8 cellular contexts compared by ENCODE assay signal in the genomic region with DNA sequence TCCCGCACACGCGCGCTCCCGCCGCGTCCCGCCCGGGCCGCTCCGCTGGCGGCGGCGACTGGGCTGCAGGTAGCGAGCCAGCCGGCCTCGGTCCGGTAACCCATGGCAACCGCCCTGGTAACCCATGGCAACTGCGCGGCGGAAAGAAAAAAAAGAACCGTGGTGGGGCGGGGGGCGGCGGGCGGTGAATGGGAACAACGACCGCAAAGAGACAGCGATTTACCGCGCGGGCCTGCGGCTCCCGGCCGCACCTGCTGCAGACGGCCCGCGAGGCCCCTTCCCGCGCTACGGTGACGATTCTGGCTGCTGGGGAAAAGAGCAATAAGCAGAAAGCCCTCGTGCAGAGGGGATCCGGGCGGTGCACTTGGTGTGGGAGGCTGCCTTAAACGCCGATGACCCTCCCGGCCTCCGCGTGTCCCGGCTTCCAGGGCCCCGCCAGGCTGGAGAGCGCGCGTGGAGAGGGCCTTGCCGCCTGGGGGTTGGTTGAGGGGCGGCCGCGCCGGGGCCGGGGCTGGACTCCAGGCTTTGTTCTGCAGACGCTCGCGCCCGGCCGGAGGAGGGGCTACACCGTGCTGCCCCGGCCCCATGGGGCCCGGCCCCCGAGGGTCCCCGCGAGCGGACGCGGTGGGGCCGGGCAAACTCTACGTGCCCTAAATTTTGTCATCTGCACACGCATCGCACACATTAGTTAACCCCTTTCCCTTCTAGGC.
DNase-seq lines count a peak whose midpoint lies in the region; ATAC-seq and FAIRE-seq lines count a peak whose summit lies in the region.

No MANE protein-coding gene starts in this region.

- no peaks in the 10 kb centered on the region for H3K9me3 ChIP-seq in BLaER1 treated with 17β-estradiol and CSF1 and Interleukin-3, amounts not matched to agents 10 nM and 100 nM (replicated peaks in 1 of 11)
- no peaks in the 10 kb centered on the region for H3K9me3 ChIP-seq in iPS-15b (ENCODE audit: control insufficient read depth, insufficient read depth, low read length)

- H3K4me3 ChIP-seq in BLaER1 treated with 17β-estradiol and CSF1 and Interleukin-3, amounts not matched to agents 10 nM and 100 nM, result peak overlapping the region; percentile 55 to 69 (median 61)
- H3K4me3 ChIP-seq in iPS-15b (ENCODE audit: low read depth, low read length) (peak overlapping the region; percentile 73), skeletal muscle cell (ENCODE audit: low read depth, low read length) (peak overlapping the region; percentile 32)

- H3K27ac ChIP-seq in BLaER1 treated with 17β-estradiol and CSF1 and Interleukin-3, amounts not matched to agents 10 nM and 100 nM, result no peak overlapping the region

- no peaks in the 10 kb centered on the region for H3K36me3 ChIP-seq in BLaER1 treated with 17β-estradiol and CSF1 and Interleukin-3, amounts not matched to agents 10 nM and 100 nM
- no peaks in the 10 kb centered on the region for H3K36me3 ChIP-seq in iPS-15b (ENCODE audit: control insufficient read depth, insufficient read depth, low read length)

- peak overlapping the region; percentile 94 to 100 (median 97) for H3K4me2 ChIP-seq in BLaER1 treated with 17β-estradiol and CSF1 and Interleukin-3, amounts not matched to agents 10 nM and 100 nM

- peak; percentile 30 for DNase-seq in GM19239 (ENCODE audit: insufficient read length, low spot score)
- peak; percentile 61 for DNase-seq in NCI-H774 (lab: John Stamatoyannopoulos, UW)
- DNase-seq in skeletal muscle cell (ENCODE audit: low read depth), result no peak
- no peak for DNase-seq in effector CD8-positive, alpha-beta T cell (lab: John Stamatoyannopoulos, UW)

- H4K20me1 ChIP-seq in BLaER1 treated with 17β-estradiol and CSF1 and Interleukin-3, amounts not matched to agents 10 nM and 100 nM, result peaks cover 0 to 42% (median 23%) of the 10 kb centered on the region in 11 experiments; a peak in 21 of 22 replicates

- peaks cover 4% of the 10 kb centered on the region for H3K4me1 Mint-ChIP-seq in activated naive CD8-positive, alpha-beta T cell (ENCODE audit: low read depth)

- peaks cover 76 to 96% (median 84%) of the 10 kb centered on the region in 11 experiments for H3K27me3 ChIP-seq in BLaER1 treated with 17β-estradiol and CSF1 and Interleukin-3, amounts not matched to agents 10 nM and 100 nM
- H3K27me3 ChIP-seq in iPS-15b (ENCODE audit: control insufficient read depth, insufficient read depth, low read length), result peaks cover 6% of the 10 kb centered on the region

- no peak overlapping the region for H3K27ac Mint-ChIP-seq in activated naive CD8-positive, alpha-beta T cell

- no peaks in the 10 kb centered on the region for H3K9me3 Mint-ChIP-seq in activated naive CD8-positive, alpha-beta T cell (ENCODE audit: low read depth)

- peak overlapping the region; percentile 81 for H3K4me3 Mint-ChIP-seq in activated naive CD8-positive, alpha-beta T cell

- H3K4me1 ChIP-seq in BLaER1 treated with 17β-estradiol and CSF1 and Interleukin-3, amounts not matched to agents 10 nM and 100 nM, result peaks cover 5 to 16% (median 12%) of the 10 kb centered on the region in 10 experiments; a peak in 19 of 20 replicates
- peaks cover 11% of the 10 kb centered on the region for H3K4me1 ChIP-seq in iPS-15b (ENCODE audit: control insufficient read depth, insufficient read depth, low read length)

- ATAC-seq in HG03280 (IDR thresholded peaks at IDR 0.05; ENCODE audit: unreplicated experiment), result peak; percentile 33

- peaks cover 11% of the 10 kb centered on the region for H3K36me3 Mint-ChIP-seq in activated naive CD8-positive, alpha-beta T cell

- FAIRE-seq in GM19239 (lab: Jason Lieb, UNC), result no peak

- H3K9ac ChIP-seq in BLaER1 treated with 17β-estradiol and CSF1 and Interleukin-3, amounts not matched to agents 10 nM and 100 nM, result peak overlapping the region in 10 of 11 experiments; percentile 6 to 59 (median 37); a peak in 13 of 22 replicates
- peak overlapping the region; percentile 39 for H3K9ac ChIP-seq in iPS-15b (ENCODE audit: low read depth, low read length)

- peaks cover 19% of the 10 kb centered on the region for H3K27me3 Mint-ChIP-seq in activated naive CD8-positive, alpha-beta T cell

Comparison
In these comparisons a context has a peak if more than half of its experiments do, and no peak if none do; other contexts are left out.
1. DNase-seq: peak in GM19239 (single experiment) and NCI-H774 (single experiment); none in skeletal muscle cell (single experiment) and effector CD8-positive, alpha-beta T cell (single experiment).
2. Peak in every context shown above with its lines, with median percentiles within 50 percentile points of each other: H3K4me3 ChIP-seq.